22 cellular contexts compared by ENCODE assay signal in the genomic region with DNA sequence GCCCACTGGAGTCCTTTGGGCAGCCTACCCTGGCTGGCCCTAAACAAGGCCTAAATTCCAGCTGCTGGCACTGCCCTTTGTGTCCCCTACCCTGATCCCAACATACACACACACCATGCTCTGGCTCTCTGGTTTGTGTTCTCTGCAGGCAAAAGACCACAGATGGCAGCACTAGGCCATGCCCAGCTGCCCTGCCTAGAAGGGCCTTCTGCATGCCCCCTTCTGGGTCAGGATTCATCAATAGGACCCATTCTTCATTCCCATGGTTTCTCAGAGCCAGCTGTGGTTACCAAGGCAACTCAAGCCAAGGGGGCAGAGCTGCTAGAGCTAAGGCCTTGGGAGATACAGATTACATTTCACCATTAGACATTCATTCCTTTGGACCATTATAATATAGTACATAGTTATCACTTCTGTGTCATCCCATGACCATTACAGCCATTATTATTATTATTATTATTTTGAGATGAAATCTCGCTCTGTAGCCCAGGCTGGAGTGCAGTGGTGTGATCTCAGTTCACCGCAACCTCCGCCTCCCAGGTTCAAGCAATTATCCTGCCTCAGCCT. TPM values are rescaled to one million over a fixed set of nuclear protein-coding genes. Genes with fewer than 3 reads are reported as not detected.
DNase-seq lines count a peak whose midpoint lies in the region; ATAC-seq, FAIRE-seq and TF ChIP-seq lines count a peak whose summit lies in the region.
"Had no signal": no experiment of that assay in that cellular context is flagged by ENCODE, and none has a peak within 500 bp of the region (broad histone marks: within the 10 kb centered on the region; RNA-seq: fewer than 3 reads in every experiment).

No MANE protein-coding gene starts in this region.

- no peaks in the 10 kb centered on the region for H3K9me3 ChIP-seq in kidney (ENCODE audit: control insufficient read depth in 1 of 2, low read length in 2 of 2)
- H3K9me3 ChIP-seq in naive thymus-derived CD4-positive, alpha-beta T cell (ENCODE audit: control insufficient read depth in 2 of 3, low read length in 3 of 3): no peaks in the 10 kb centered on the region
- H3K9me3 ChIP-seq: BLaER1 treated with 17β-estradiol and CSF1 and Interleukin-3, amounts not matched to agents 10 nM and 100 nM; HAP-1; Peyer's patch had no signal

- no peaks in the 10 kb centered on the region for H3K4me1 Mint-ChIP-seq in natural killer cell treated with Interleukin-12 subunit alpha and Interleukin-12 subunit beta and Interleukin-15 and Interleukin-18, amount 100 ng/mL, for 72 hours (ENCODE audit: low read depth in 2 of 2)
- H3K4me1 Mint-ChIP-seq in naive thymus-derived CD4-positive, alpha-beta T cell: no peaks in the 10 kb centered on the region
- H3K4me1 Mint-ChIP-seq: CD8-positive, alpha-beta memory T cell; IgD-negative memory B cell had no signal

- ATAC-seq in foreskin keratinocyte (no peak), GM19395 (IDR thresholded peaks at IDR 0.05; ENCODE audit: unreplicated experiment) (no peak)
- no peak for ATAC-seq in natural killer cell treated with Interleukin-12 subunit alpha and Interleukin-12 subunit beta and Interleukin-15 and Interleukin-18, amount 100 ng/mL, for 72 hours
- ATAC-seq in naive thymus-derived CD4-positive, alpha-beta T cell: no peak
- ATAC-seq: Right ventricle myocardium inferior had no signal

- no peak overlapping the region for H3K27ac Mint-ChIP-seq in natural killer cell treated with Interleukin-12 subunit alpha and Interleukin-12 subunit beta and Interleukin-15 and Interleukin-18, amount 100 ng/mL, for 72 hours
- no peak overlapping the region for H3K27ac Mint-ChIP-seq in naive thymus-derived CD4-positive, alpha-beta T cell
- H3K27ac Mint-ChIP-seq: CD8-positive, alpha-beta memory T cell; IgD-negative memory B cell had no signal

- CTCF ChIA-PET in naive thymus-derived CD4-positive, alpha-beta T cell (lab: Charles Lee): no interaction called here

- DNase-seq in amygdala (lab: John Stamatoyannopoulos, UW) (peak in 48 of 56 donors; percentile 9 to 87 (median 57)), foreskin keratinocyte (no peak), kidney (peak; percentile 8), substantia nigra (lab: John Stamatoyannopoulos, UW) (peak in 39 of 49 donors; percentile 12 to 80 (median 44)), T-helper 9 cell (no peak)
- DNase-seq in natural killer cell treated with Interleukin-12 subunit alpha and Interleukin-12 subunit beta and Interleukin-15 and Interleukin-18, amount 100 ng/mL, for 72 hours (ENCODE audit: low spot score): no peak
- no peak for DNase-seq in naive thymus-derived CD4-positive, alpha-beta T cell
- DNase-seq: CD8-positive, alpha-beta memory T cell; DMS79; MM.1S; NCI-H1092 treated with DMSO at 0.1 percent for 48 hours; NCI-H146; NCI-H2029 treated with DMSO at 0.1 percent for 48 hours; Peyer's patch had no signal

- H3K4me3 ChIP-seq in kidney (ENCODE audit: low read length in 2 of 2): no peak overlapping the region
- no peak overlapping the region for H3K4me3 ChIP-seq in naive thymus-derived CD4-positive, alpha-beta T cell (ENCODE audit: low read length)
- H3K4me3 ChIP-seq: BLaER1 treated with 17β-estradiol and CSF1 and Interleukin-3, amounts not matched to agents 10 nM and 100 nM; HAP-1; Peyer's patch had no signal

- no peaks in the 10 kb centered on the region for H3K36me3 ChIP-seq in kidney (ENCODE audit: control insufficient read depth in 1 of 2, insufficient read depth in 2 of 2, low read length in 2 of 2)
- H3K36me3 ChIP-seq in naive thymus-derived CD4-positive, alpha-beta T cell (ENCODE audit: control insufficient read depth in 2 of 3, insufficient read depth in 3 of 3, low read length in 3 of 3): no peaks in the 10 kb centered on the region
- H3K36me3 ChIP-seq: BLaER1 treated with 17β-estradiol and CSF1 and Interleukin-3, amounts not matched to agents 10 nM and 100 nM; HAP-1; Peyer's patch had no signal

- H3K27me3 ChIP-seq in foreskin keratinocyte: no peaks in the 10 kb centered on the region
- no peaks in the 10 kb centered on the region for H3K27me3 ChIP-seq in naive thymus-derived CD4-positive, alpha-beta T cell (ENCODE audit: control insufficient read depth in 2 of 2, insufficient read depth in 2 of 2, low read length in 2 of 2)
- H3K27me3 ChIP-seq: BLaER1 treated with 17β-estradiol and CSF1 and Interleukin-3, amounts not matched to agents 10 nM and 100 nM; Peyer's patch had no signal

- TF ChIP-seq CTCF in foreskin keratinocyte (conservative IDR thresholded peaks at IDR 0.05) (peak; percentile 9), kidney (IDR thresholded peaks at IDR 0.05; ENCODE audit: borderline replicate concordance, extremely low read depth, insufficient read depth) (no peak)

- H3K27ac ChIP-seq in foreskin keratinocyte: no peak overlapping the region
- no peak overlapping the region for H3K27ac ChIP-seq in kidney (ENCODE audit: low read depth in 2 of 2, low read length in 2 of 2)
- peak overlapping the region; percentile 22 for H3K27ac ChIP-seq in substantia nigra (ENCODE audit: low read depth, low read length, poor library complexity, severe bottlenecking)
- H3K27ac ChIP-seq in naive thymus-derived CD4-positive, alpha-beta T cell (ENCODE audit: low read depth, low read length): no peak overlapping the region
- H3K27ac ChIP-seq: BLaER1 treated with 17β-estradiol and CSF1 and Interleukin-3, amounts not matched to agents 10 nM and 100 nM; HL-60; Peyer's patch had no signal

- H3K36me3 Mint-ChIP-seq in natural killer cell treated with Interleukin-12 subunit alpha and Interleukin-12 subunit beta and Interleukin-15 and Interleukin-18, amount 100 ng/mL, for 72 hours: no peaks in the 10 kb centered on the region
- no peaks in the 10 kb centered on the region for H3K36me3 Mint-ChIP-seq in naive thymus-derived CD4-positive, alpha-beta T cell
- H3K36me3 Mint-ChIP-seq: CD8-positive, alpha-beta memory T cell; IgD-negative memory B cell had no signal

- H3K9ac ChIP-seq in kidney (ENCODE audit: low read length in 2 of 2): no peak overlapping the region
- H3K9ac ChIP-seq: BLaER1 treated with 17β-estradiol and CSF1 and Interleukin-3, amounts not matched to agents 10 nM and 100 nM had no signal

- H3K27me3 Mint-ChIP-seq in natural killer cell treated with Interleukin-12 subunit alpha and Interleukin-12 subunit beta and Interleukin-15 and Interleukin-18, amount 100 ng/mL, for 72 hours: peaks cover 5 to 7% of the 10 kb centered on the region in 2 donors
- H3K27me3 Mint-ChIP-seq in naive thymus-derived CD4-positive, alpha-beta T cell: peaks cover 0 to 5% (median 0%) of the 10 kb centered on the region in 5 donors
- H3K27me3 Mint-ChIP-seq: IgD-negative memory B cell had no signal

- H3K9me3 Mint-ChIP-seq in natural killer cell treated with Interleukin-12 subunit alpha and Interleukin-12 subunit beta and Interleukin-15 and Interleukin-18, amount 100 ng/mL, for 72 hours: no peaks in the 10 kb centered on the region
- H3K9me3 Mint-ChIP-seq in naive thymus-derived CD4-positive, alpha-beta T cell: no peaks in the 10 kb centered on the region
- H3K9me3 Mint-ChIP-seq: CD8-positive, alpha-beta memory T cell; IgD-negative memory B cell had no signal

- H3K4me1 ChIP-seq in foreskin keratinocyte (no peaks in the 10 kb centered on the region), kidney (ENCODE audit: control insufficient read depth in 1 of 2, insufficient read depth in 1 of 2, low read depth in 1 of 2, low read length in 2 of 2) (peaks cover 12 to 14% of the 10 kb centered on the region in 2 donors)
- no peaks in the 10 kb centered on the region for H3K4me1 ChIP-seq in naive thymus-derived CD4-positive, alpha-beta T cell (ENCODE audit: control insufficient read depth in 2 of 2, insufficient read depth in 2 of 2, low read length in 2 of 2)
- H3K4me1 ChIP-seq: BLaER1 treated with 17β-estradiol and CSF1 and Interleukin-3, amounts not matched to agents 10 nM and 100 nM; HAP-1; Peyer's patch had no signal

- intact Hi-C loops in kidney (cut with DNase I): no loop called here
- intact Hi-C loops in naive thymus-derived CD4-positive, alpha-beta T cell (cut with micrococcal nuclease): no loop called here

- no peak overlapping the region for H3K4me3 Mint-ChIP-seq in natural killer cell treated with Interleukin-12 subunit alpha and Interleukin-12 subunit beta and Interleukin-15 and Interleukin-18, amount 100 ng/mL, for 72 hours
- H3K4me3 Mint-ChIP-seq in naive thymus-derived CD4-positive, alpha-beta T cell: no peak overlapping the region
- H3K4me3 Mint-ChIP-seq: CD8-positive, alpha-beta memory T cell; IgD-negative memory B cell had no signal

- POLR2A ChIA-PET in naive thymus-derived CD4-positive, alpha-beta T cell (lab: Charles Lee): no interaction called here

- no peak for FAIRE-seq in kidney (lab: Jason Lieb, UNC)
- FAIRE-seq: GM12892, GM18507 had no signal

RNA-seq across cellular contexts. Expression of a gene that starts 17.5 kb away (rescaled TPM):
- total RNA-seq in foreskin keratinocyte (8.8 and 10.6 TPM in 2 replicates), kidney (37.8 TPM)
- polyA plus RNA-seq in foreskin keratinocyte (5.1 and 6.5 TPM in 2 replicates), kidney (ENCODE audit: insufficient read depth, low read depth, low replicate concordance) (29.9 TPM)
- not detected for total RNA-seq in natural killer cell treated with Interleukin-12 subunit alpha and Interleukin-12 subunit beta and Interleukin-15 and Interleukin-18, amount 100 ng/mL, for 72 hours
- total RNA-seq in naive thymus-derived CD4-positive, alpha-beta T cell: 1 to 10 TPM in 4 of 5 experiments, under 1 TPM in 1; 0.12 to 8.8 (median 1.7) TPM
- polyA plus RNA-seq in naive thymus-derived CD4-positive, alpha-beta T cell: under 1 TPM; 0.26 to 0.47 TPM

RNA-seq across cellular contexts. Expression of a gene that starts 42.0 kb away (rescaled TPM):
- total RNA-seq in foreskin keratinocyte: 0.71 and 1.4 TPM in 2 replicates
- polyA plus RNA-seq in foreskin keratinocyte: 0.90 and 1.2 TPM in 2 replicates
- 46.3 TPM for total RNA-seq in kidney
- 93.2 TPM for polyA plus RNA-seq in kidney (ENCODE audit: insufficient read depth, low read depth, low replicate concordance)
- total RNA-seq in natural killer cell treated with Interleukin-12 subunit alpha and Interleukin-12 subunit beta and Interleukin-15 and Interleukin-18, amount 100 ng/mL, for 72 hours: under 1 TPM in 1 of 2 donors, not detected in 1; 0.31 TPM
- 10 to 100 TPM; 20.2 to 59.2 (median 49.3) TPM for total RNA-seq in naive thymus-derived CD4-positive, alpha-beta T cell
- 10 to 100 TPM; 34.4 to 57.2 TPM for polyA plus RNA-seq in naive thymus-derived CD4-positive, alpha-beta T cell

Comparison
In these comparisons a context has a peak if more than half of its experiments do, and no peak if none do; other contexts are left out.
1. DNase-seq: peak in amygdala (48 of 56), kidney (single experiment) and substantia nigra (39 of 49); none in foreskin keratinocyte (0 of 2), T-helper 9 cell (single experiment), natural killer cell treated with Interleukin-12 subunit alpha and Interleukin-12 subunit beta and Interleukin-15 and Interleukin-18, amount 100 ng/mL, for 72 hours (single experiment) and naive thymus-derived CD4-positive, alpha-beta T cell (0 of 9).